In the genomic region with DNA sequence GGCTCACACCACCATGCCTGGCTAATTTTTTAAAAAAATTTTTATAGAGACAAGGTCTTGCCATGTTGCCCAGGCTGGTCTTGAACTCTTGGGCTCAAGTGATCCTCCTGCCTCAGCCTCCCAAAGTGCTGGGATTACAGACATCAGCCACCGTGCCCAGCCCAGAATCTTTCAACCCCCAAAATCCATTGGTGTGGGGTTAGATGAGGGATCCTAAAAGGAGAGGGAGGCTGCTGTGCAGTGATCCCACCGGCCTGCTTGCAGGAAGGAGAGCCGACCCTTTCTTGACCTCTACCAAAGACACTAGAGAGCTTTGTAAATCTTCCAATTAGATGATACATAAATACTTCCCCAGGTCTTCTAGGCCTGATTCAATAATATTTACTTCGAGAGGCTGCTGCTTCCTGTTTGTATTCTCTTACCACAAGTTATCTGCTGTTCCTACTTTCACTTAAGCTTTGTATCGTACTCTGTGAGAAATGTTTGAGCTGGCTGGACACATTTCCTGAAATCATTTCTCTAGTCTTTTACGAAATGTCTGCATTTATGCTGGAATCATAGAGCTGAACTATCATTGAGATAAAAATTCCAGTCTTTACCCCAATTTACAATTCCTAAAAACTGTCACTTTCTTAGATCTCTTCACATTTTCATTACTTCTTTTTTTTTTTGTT, we compare ENCODE assay signal across 8 cellular contexts. TPM values are rescaled to one million over a fixed set of nuclear protein-coding genes. Genes with fewer than 3 reads are reported as not detected.
DNase-seq lines count a peak whose midpoint lies in the region; TF ChIP-seq lines count a peak whose summit lies in the region.

No MANE protein-coding gene starts in this region.

- no peaks in the 10 kb centered on the region for H3K36me3 ChIP-seq in neuronal stem cell (replicated peaks in 1 of 2; ENCODE audit: control insufficient read depth in 2 of 2, insufficient read depth in 2 of 2, low read length in 2 of 2)

- no peak overlapping the region for H3K9ac ChIP-seq in neuronal stem cell (ENCODE audit: low read depth, low read length, poor library complexity)

- H3K14ac ChIP-seq in neuronal stem cell (ENCODE audit: low read length) = no peak overlapping the region

- H4K91ac ChIP-seq in neuronal stem cell (ENCODE audit: low read depth, low read length, poor library complexity) = no peak overlapping the region

- no peak overlapping the region for H4K8ac ChIP-seq in neuronal stem cell (ENCODE audit: low read depth, low read length)

- H3K23ac ChIP-seq in neuronal stem cell (ENCODE audit: low read depth, low read length, poor library complexity) = no peak overlapping the region

- H2AFZ ChIP-seq in neuronal stem cell (ENCODE audit: low read length) = peak overlapping the region; percentile 65

- no peak for TF ChIP-seq CTCF in NB4 (IDR thresholded peaks at IDR 0.05; ENCODE audit: low read depth, low read length)

- H3K18ac ChIP-seq in neuronal stem cell (ENCODE audit: low read length) = no peak overlapping the region

- H3K4me1 ChIP-seq in neuronal stem cell (ENCODE audit: control insufficient read depth in 2 of 2, insufficient read depth in 1 of 2, low read depth in 1 of 2, low read length in 2 of 2) = peaks cover 0 to 6% of the 10 kb centered on the region in 2 donors

- no peak for TF ChIP-seq POLR2A in NB4 (IDR thresholded peaks at IDR 0.05; ENCODE audit: extremely low read depth, insufficient read length)

- no peak overlapping the region for H3K4ac ChIP-seq in neuronal stem cell (ENCODE audit: low read length)

- DNase-seq in EH (ENCODE audit: low read depth) (peak; percentile 76), NB4 (ENCODE audit: low read depth) (peak; percentile 55), neuronal stem cell (ENCODE audit: low spot score) (no peak), SW 1271 (lab: John Stamatoyannopoulos, UW) (no peak), putamen (ENCODE audit: low spot score) (no peak), NK-92 (lab: John Stamatoyannopoulos, UW; ENCODE audit: unreplicated experiment) (no peak), GM19240 (ENCODE audit: insufficient read length, low spot score) (no peak)

- WGBS in neuronal stem cell (ENCODE audit: extremely low coverage in 2 of 2, insufficient read length in 2 of 2, insufficient replicate concordance in 1 of 2), 2 donors = no CpG with 5 or more reads among the region's 6 CpGs

- H3K27me3 ChIP-seq in neuronal stem cell (ENCODE audit: control insufficient read depth in 3 of 3, insufficient read depth in 3 of 3, low read depth in 1 of 3, low read length in 3 of 3) = no peaks in the 10 kb centered on the region

- peak overlapping the region; percentile 35 for H3K27ac ChIP-seq in cingulate gyrus (ENCODE audit: low read depth, low read length)
- no peak overlapping the region for H3K27ac ChIP-seq in neuronal stem cell (replicated peaks; ENCODE audit: low read length)

- H2BK12ac ChIP-seq in neuronal stem cell (ENCODE audit: low read length) = no peak overlapping the region

- no peak overlapping the region for H2BK120ac ChIP-seq in neuronal stem cell (ENCODE audit: low read depth, low read length)

- H3K4me2 ChIP-seq in neuronal stem cell (ENCODE audit: insufficient read depth, low read length, poor library complexity, severe bottlenecking) = no peak overlapping the region

- H2BK15ac ChIP-seq in neuronal stem cell (ENCODE audit: low read length) = no peak overlapping the region

- no peak overlapping the region for H2BK5ac ChIP-seq in neuronal stem cell (ENCODE audit: low read length)

- H3K9me3 ChIP-seq in neuronal stem cell (replicated peaks in 1 of 2; ENCODE audit: control insufficient read depth in 2 of 2, insufficient read depth in 1 of 2, low read depth in 1 of 2, low read length in 2 of 2) = no peaks in the 10 kb centered on the region

- no peaks in the 10 kb centered on the region for H3K79me1 ChIP-seq in neuronal stem cell (ENCODE audit: low read depth, low read length)

- H2AK5ac ChIP-seq in neuronal stem cell (ENCODE audit: low read depth, low read length) = no peak overlapping the region

- no peak overlapping the region for H3K4me3 ChIP-seq in NB4 (ENCODE audit: low read depth, low read length)
- H3K4me3 ChIP-seq in neuronal stem cell (ENCODE audit: low read length in 2 of 2) = no peak overlapping the region

RNA-seq across cellular contexts. Expression of a gene that starts 49.3 kb away (rescaled TPM):
- 11.0 TPM for polyA plus RNA-seq in neuronal stem cell (2013, experiment 1 of 2)
- 10.9 TPM for polyA plus RNA-seq in neuronal stem cell (2013, experiment 2 of 2)

RNA-seq across cellular contexts. Expression of a gene that starts 51.2 kb away (rescaled TPM):
- 107 TPM for polyA plus RNA-seq in neuronal stem cell (2013, experiment 1 of 2)
- 102 TPM for polyA plus RNA-seq in neuronal stem cell (2013, experiment 2 of 2)

Comparison
In these comparisons a context has a peak if more than half of its experiments do, and no peak if none do; other contexts are left out.
1. DNase-seq: peak in EH (single experiment) and NB4 (single experiment); none in neuronal stem cell (single experiment), SW 1271 (0 of 2), putamen (single experiment), NK-92 (single experiment) and GM19240 (single experiment).